ENCODE assay signal across 1 cellular context in genomic region chr19:16548956-16549355, GRCh38.
TF ChIP-seq lines count a peak whose summit lies in the region.

No MANE protein-coding gene starts in this region.

TF ChIP-seq in GM23338, 12 proteins besides CTCF, POLR2A, EP300 and RAD21 (continued from another document):
- no peak for TF ChIP-seq ZNF462 (CRISPR knock-in tag; IDR thresholded peaks at IDR 0.05)
- TF ChIP-seq ZNF331 (CRISPR knock-in tag; IDR thresholded peaks at IDR 0.05; ENCODE audit: low read depth) = no peak
- TF ChIP-seq REST (IDR thresholded peaks at IDR 0.05; ENCODE audit: unreplicated experiment) = no peak
- TF ChIP-seq ZNF114 (CRISPR knock-in tag; IDR thresholded peaks at IDR 0.05) = no peak
- TF ChIP-seq NANOG (IDR thresholded peaks at IDR 0.05; ENCODE audit: borderline replicate concordance) = no peak
- no peak for TF ChIP-seq POLR2AphosphoS5 (IDR thresholded peaks at IDR 0.05; ENCODE audit: low read depth)
